1 cellular context compared by ENCODE assay signal in genomic region chr6:106512048-106512957, GRCh38.
TF ChIP-seq lines count a peak whose summit lies in the region.

No MANE protein-coding gene starts in this region.

TF ChIP-seq in HepG2, 621 proteins besides CTCF, POLR2A, EP300 and RAD21 (continued from another document and continues in another):
- 0 out of 2 replicates have a peak, but pooled peaks have one; percentile 24 for TF ChIP-seq ZNF609 (CRISPR knock-in tag; IDR thresholded peaks at IDR 0.05; ENCODE audit: borderline replicate concordance)
- TF ChIP-seq HDAC1 (CRISPR knock-in tag; IDR thresholded peaks at IDR 0.05) = peak; percentile 75; the same call in 1 of the 2 replicates
- no peak for TF ChIP-seq ZNF224 (CRISPR knock-in tag; IDR thresholded peaks at IDR 0.05)
- TF ChIP-seq ZSCAN25 (CRISPR knock-in tag; IDR thresholded peaks at IDR 0.05) = no peak; the same call in 1 of the 2 replicates
- no peak for TF ChIP-seq ZBTB40 (IDR thresholded peaks at IDR 0.05)
- no peak for TF ChIP-seq ZBTB40 (CRISPR knock-in tag; IDR thresholded peaks at IDR 0.05)
- TF ChIP-seq HNRNPL (IDR thresholded peaks at IDR 0.05; ENCODE audit: low read depth, low read length) = peak; percentile 80; the same call in 1 of the 2 replicates
- no peak for TF ChIP-seq ZNF136 (CRISPR knock-in tag; IDR thresholded peaks at IDR 0.05; ENCODE audit: low read depth)
- peak; percentile 58; the same call in 1 of the 2 replicates for TF ChIP-seq ZBTB20 (CRISPR knock-in tag; IDR thresholded peaks at IDR 0.05; ENCODE audit: borderline replicate concordance, low read depth)
- TF ChIP-seq KLF11 (CRISPR knock-in tag; IDR thresholded peaks at IDR 0.05) = no peak
- peak; percentile 82; the same call in 1 of the 2 replicates for TF ChIP-seq ZNF772 (CRISPR knock-in tag; IDR thresholded peaks at IDR 0.05)
- TF ChIP-seq SP140L (CRISPR knock-in tag; IDR thresholded peaks at IDR 0.05; ENCODE audit: borderline replicate concordance) = no peak
- no peak for TF ChIP-seq ZNF530 (CRISPR knock-in tag; IDR thresholded peaks at IDR 0.05; ENCODE audit: low read depth)
- TF ChIP-seq ZBTB42 (CRISPR knock-in tag; IDR thresholded peaks at IDR 0.05) = no peak
- TF ChIP-seq ZNF343 (CRISPR knock-in tag; IDR thresholded peaks at IDR 0.05) = peak; percentile 91
- TF ChIP-seq ZEB1 (IDR thresholded peaks at IDR 0.05; ENCODE audit: insufficient replicate concordance, low read depth) = no peak
- TF ChIP-seq BRD4 (CRISPR knock-in tag; IDR thresholded peaks at IDR 0.05) = no peak
- TF ChIP-seq CC2D1A (CRISPR knock-in tag; IDR thresholded peaks at IDR 0.05) = no peak
- TF ChIP-seq RNF219 (CRISPR knock-in tag; IDR thresholded peaks at IDR 0.05) = 0 out of 2 replicates have a peak, but pooled peaks have one; percentile 73
- TF ChIP-seq ARID4A (CRISPR knock-in tag; IDR thresholded peaks at IDR 0.05; ENCODE audit: borderline replicate concordance) = peak; percentile 88
- no peak for TF ChIP-seq FUBP1 (CRISPR knock-in tag; IDR thresholded peaks at IDR 0.05; ENCODE audit: borderline replicate concordance)
- no peak for TF ChIP-seq RARG (CRISPR knock-in tag; IDR thresholded peaks at IDR 0.05; ENCODE audit: low read depth)
- TF ChIP-seq ZNF770 (CRISPR knock-in tag; IDR thresholded peaks at IDR 0.05) = peak; percentile 12; the same call in 1 of the 2 replicates
- TF ChIP-seq PCBP2 (optimal IDR thresholded peaks at IDR 0.05; ENCODE audit: low read depth, low read length, poor library complexity, severe bottlenecking) = no peak
- 0 out of 2 replicates have a peak, but pooled peaks have one; percentile 6 for TF ChIP-seq ADNP (CRISPR knock-in tag; IDR thresholded peaks at IDR 0.05)
- 0 out of 2 replicates have a peak, but pooled peaks have one; percentile 42 for TF ChIP-seq ZNF484 (CRISPR knock-in tag; IDR thresholded peaks at IDR 0.05; ENCODE audit: borderline replicate concordance, low read depth)
- peak; percentile 75; the same call in 1 of the 2 replicates for TF ChIP-seq ZNF230 (CRISPR knock-in tag; IDR thresholded peaks at IDR 0.05)
- TF ChIP-seq PTBP1 (IDR thresholded peaks at IDR 0.05; ENCODE audit: low read depth, low read length, poor library complexity, severe bottlenecking) = no peak
- TF ChIP-seq ZNF121 (CRISPR knock-in tag; IDR thresholded peaks at IDR 0.05) = peak; percentile 17
